7 cellular contexts compared by ENCODE assay signal in the genomic region with DNA sequence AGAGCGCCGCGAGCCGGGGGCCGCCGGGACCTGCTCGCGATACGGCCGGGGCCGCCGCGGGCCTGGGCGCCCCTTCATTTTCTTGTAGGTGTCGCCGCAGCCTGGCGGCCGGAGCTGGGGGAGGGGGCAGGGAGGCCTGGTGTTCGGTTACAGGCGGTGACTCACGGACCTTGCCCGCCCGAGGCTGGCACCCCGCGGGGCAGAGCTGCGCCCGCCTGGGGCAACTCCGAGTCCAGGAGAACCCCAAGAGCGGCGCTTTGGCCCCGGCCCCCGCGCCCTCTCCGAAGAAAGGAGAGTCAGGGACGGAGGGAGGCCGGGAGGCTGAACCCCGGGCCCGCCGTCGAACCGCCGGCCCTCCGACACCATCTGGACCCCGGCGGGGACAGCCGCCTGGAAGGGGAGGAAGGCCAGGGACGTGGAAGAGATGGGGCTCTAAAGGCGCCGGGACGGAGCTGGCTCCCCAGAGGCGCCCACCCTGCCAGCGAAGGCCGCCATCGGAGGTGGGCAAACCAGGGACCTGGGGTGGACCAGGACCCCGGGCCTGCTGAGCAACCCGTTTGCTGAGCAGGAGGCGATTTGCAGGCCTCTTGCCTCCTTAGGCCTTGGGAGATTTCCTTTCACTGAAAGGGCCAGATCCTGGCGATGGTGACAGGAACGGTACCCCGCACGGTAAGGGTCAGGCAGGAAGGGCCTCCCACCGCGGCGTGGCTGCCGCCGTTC. TPM values are rescaled to one million over a fixed set of nuclear protein-coding genes. Genes with fewer than 3 reads are reported as not detected.
DNase-seq lines count a peak whose midpoint lies in the region; ATAC-seq and TF ChIP-seq lines count a peak whose summit lies in the region.

No MANE protein-coding gene starts in this region.

- peak; percentile 78 to 79 for ATAC-seq in activated T-cell treated with anti-CD3 and anti-CD28 coated beads, Interleukin-2, amount 50 U/mL, for 72 hours (replicated peaks in 1 of 2)
- ATAC-seq in HG02870 (IDR thresholded peaks at IDR 0.05; ENCODE audit: unreplicated experiment) (no peak), GM19395 (IDR thresholded peaks at IDR 0.05; ENCODE audit: unreplicated experiment) (no peak)

- H3K27me3 Mint-ChIP-seq in activated T-cell treated with anti-CD3 and anti-CD28 coated beads, Interleukin-2, amount 50 U/mL, for 72 hours (ENCODE audit: low read depth): peaks cover 75% of the 10 kb centered on the region
- H3K27me3 Mint-ChIP-seq in glutamatergic neuron (ENCODE audit: unreplicated experiment) (peaks cover 4% of the 10 kb centered on the region), neural crest cell (ENCODE audit: low read depth) (peaks cover 2% of the 10 kb centered on the region)

- H3K36me3 Mint-ChIP-seq in activated T-cell treated with anti-CD3 and anti-CD28 coated beads, Interleukin-2, amount 50 U/mL, for 72 hours (ENCODE audit: insufficient read depth in 2 of 2): no peaks in the 10 kb centered on the region
- H3K36me3 Mint-ChIP-seq in glutamatergic neuron (ENCODE audit: unreplicated experiment) (no peaks in the 10 kb centered on the region), neural crest cell (ENCODE audit: low read depth) (peaks cover 5% of the 10 kb centered on the region)

- no peaks in the 10 kb centered on the region for H3K9me3 Mint-ChIP-seq in activated T-cell treated with anti-CD3 and anti-CD28 coated beads, Interleukin-2, amount 50 U/mL, for 72 hours
- peaks cover 2% of the 10 kb centered on the region for H3K9me3 Mint-ChIP-seq in glutamatergic neuron (ENCODE audit: unreplicated experiment)
- H3K9me3 Mint-ChIP-seq in neural crest cell: no peaks in the 10 kb centered on the region

- no peak overlapping the region for H3K27ac Mint-ChIP-seq in activated T-cell treated with anti-CD3 and anti-CD28 coated beads, Interleukin-2, amount 50 U/mL, for 72 hours
- H3K27ac Mint-ChIP-seq in glutamatergic neuron (ENCODE audit: unreplicated experiment): peak overlapping the region; percentile 74
- peak overlapping the region; percentile 91 for H3K27ac Mint-ChIP-seq in neural crest cell (ENCODE audit: unreplicated experiment)

- H3K4me1 Mint-ChIP-seq in activated T-cell treated with anti-CD3 and anti-CD28 coated beads, Interleukin-2, amount 50 U/mL, for 72 hours (ENCODE audit: low read depth): peaks cover 7% of the 10 kb centered on the region
- peaks cover 21% of the 10 kb centered on the region for H3K4me1 Mint-ChIP-seq in glutamatergic neuron (ENCODE audit: low read depth, unreplicated experiment)
- peaks cover 73% of the 10 kb centered on the region for H3K4me1 Mint-ChIP-seq in neural crest cell

- TF ChIP-seq CTCF in glutamatergic neuron (IDR thresholded peaks at IDR 0.05; ENCODE audit: partially characterized antibody, unreplicated experiment) (no peak), neural crest cell (conservative IDR thresholded peaks at IDR 0.05) (no peak)

- DNase-seq in GM03348 (ENCODE audit: low spot score) (peak; percentile 88), NCI-H1092 treated with DMSO at 0.1 percent for 48 hours (lab: John Stamatoyannopoulos, UW) (peak; percentile 54), glutamatergic neuron (peak; percentile 70), neural crest cell (ENCODE audit: low read depth, low spot score) (peak; percentile 55)
- peak; percentile 37 to 53 for DNase-seq in activated T-cell treated with anti-CD3 and anti-CD28 coated beads, Interleukin-2, amount 50 U/mL, for 72 hours

- peak overlapping the region; percentile 10 to 22 for H3K4me3 Mint-ChIP-seq in activated T-cell treated with anti-CD3 and anti-CD28 coated beads, Interleukin-2, amount 50 U/mL, for 72 hours
- peak overlapping the region; percentile 87 for H3K4me3 Mint-ChIP-seq in glutamatergic neuron (ENCODE audit: unreplicated experiment)
- peak overlapping the region; percentile 94 for H3K4me3 Mint-ChIP-seq in neural crest cell

RNA-seq across cellular contexts. Expression of a gene that starts 0.8 kb away (rescaled TPM):
- total RNA-seq in activated T-cell treated with anti-CD3 and anti-CD28 coated beads, Interleukin-2, amount 50 U/mL, for 72 hours: under 1 TPM; 0.14 TPM
- total RNA-seq in glutamatergic neuron (ENCODE audit: unreplicated experiment) (18.8 TPM), neural crest cell (35.3 and 35.6 TPM in 2 replicates)

Comparison
In these comparisons a context has a peak if more than half of its experiments do, and no peak if none do; other contexts are left out.
1. ATAC-seq: peak in activated T-cell treated with anti-CD3 and anti-CD28 coated beads, Interleukin-2, amount 50 U/mL, for 72 hours (2 of 2); none in HG02870 (single experiment) and GM19395 (single experiment).
2. H3K4me3 Mint-ChIP-seq: peak in every context shown above with its lines; median percentile 94 in neural crest cell; 87 in glutamatergic neuron; 16 in activated T-cell treated with anti-CD3 and anti-CD28 coated beads, Interleukin-2, amount 50 U/mL, for 72 hours.
3. RNA of a gene that starts 0.8 kb away (total RNA-seq): 35.3 to 35.6 TPM in neural crest cell and 18.8 TPM in glutamatergic neuron (single experiment); 0.14 TPM in activated T-cell treated with anti-CD3 and anti-CD28 coated beads, Interleukin-2, amount 50 U/mL, for 72 hours; every median in the first group is over 10 times any median in the second.
4. Peak in every context shown above with its lines, with median percentiles within 50 percentile points of each other: DNase-seq.